In genomic region chr1:52127181-52128175, GRCh38 we compare ENCODE assay signal across 8 cellular contexts. TPM values are rescaled to one million over a fixed set of nuclear protein-coding genes. Genes with fewer than 3 reads are reported as not detected.
A peak's percentile ranks its signal among the peaks of the same experiment; 100 is the strongest.
DNase-seq lines count a peak whose midpoint lies in the region.

No MANE protein-coding gene starts in this region.

- DNase-seq in SIG-M5 treated with dmso at 0.1 percent for 504 hours (lab: John Stamatoyannopoulos, UW; ENCODE audit: unreplicated experiment): peak; percentile 29
- no peak for DNase-seq in SIG-M5 (lab: John Stamatoyannopoulos, UW)
- peak; percentile 23 for DNase-seq in MG63
- DNase-seq in RPMI8226: peak; percentile 32
- DNase-seq in dermis blood vessel endothelial cell: peak; percentile 87
- DNase-seq in medulla oblongata (ENCODE audit: extremely low spot score): peak; percentile 64
- no peak for DNase-seq in middle frontal gyrus (ENCODE audit: extremely low spot score, low spot score)
- DNase-seq in GM19238 (ENCODE audit: insufficient read length, low spot score): no peak

- peaks cover 14% of the 10 kb centered on the region for H3K27me3 ChIP-seq in MG63

- no peaks in the 10 kb centered on the region for H3K9me3 ChIP-seq in MG63

- no peak overlapping the region for H3K4me3 ChIP-seq in MG63

- H3K36me3 ChIP-seq in MG63: no peaks in the 10 kb centered on the region

RNA-seq across cellular contexts. Expression of gene ZFYVE9, which starts 14.4 kb away (rescaled TPM):
- total RNA-seq in MG63 (2014; rRNA removed; shearing (Covaris generic); ENCODE audit: low replicate concordance): 16.6 and 24.2 TPM in 2 replicates
- total RNA-seq in dermis blood vessel endothelial cell: 39.2 and 49.4 TPM in 2 replicates

Comparison
In these comparisons a context has a peak if more than half of its experiments do, and no peak if none do; other contexts are left out.
1. DNase-seq: peak in SIG-M5 treated with dmso at 0.1 percent for 504 hours (single experiment), MG63 (single experiment), RPMI8226 (single experiment), dermis blood vessel endothelial cell (single experiment) and medulla oblongata (single experiment); none in SIG-M5 (single experiment), middle frontal gyrus (single experiment) and GM19238 (single experiment).